8 cellular contexts compared by ENCODE assay signal in genomic region chr10:70578371-70578947, GRCh38. TPM values are rescaled to one million over a fixed set of nuclear protein-coding genes. Genes with fewer than 3 reads are reported as not detected.
A peak's percentile ranks its signal among the peaks of the same experiment; 100 is the strongest.
DNase-seq lines count a peak whose midpoint lies in the region; ATAC-seq and TF ChIP-seq lines count a peak whose summit lies in the region.

No MANE protein-coding gene starts in this region.

- peak overlapping the region in 1 of 4 donors; percentile 39 for H3K27ac ChIP-seq in Peyer's patch

- H3K4me1 Mint-ChIP-seq in naive thymus-derived CD8-positive, alpha-beta T cell = peaks cover 34 to 61% (median 48%) of the 10 kb centered on the region in 4 donors

- TF ChIP-seq POLR2A in Peyer's patch (IDR thresholded peaks at IDR 0.05) = no peak

- H3K36me3 ChIP-seq in Peyer's patch = no peaks in the 10 kb centered on the region

- POLR2A ChIA-PET in naive thymus-derived CD8-positive, alpha-beta T cell (lab: Charles Lee) = interaction anchor here (0.8 to 1.5 kb wide), 5 partner anchors 12 to 24 kb away, joined by 3 to 6 read pairs (median 3); partner anchors contain the start of gene PRF1

- no peak overlapping the region for H3K4me3 ChIP-seq in Peyer's patch

- peak overlapping the region; percentile 16 to 66 (median 56) for H3K4me3 Mint-ChIP-seq in naive thymus-derived CD8-positive, alpha-beta T cell

- peak overlapping the region; percentile 11 to 94 (median 90) for H3K27ac Mint-ChIP-seq in naive thymus-derived CD8-positive, alpha-beta T cell

- H3K4me1 ChIP-seq in Peyer's patch = peaks cover 0 to 19% (median 11%) of the 10 kb centered on the region in 4 donors

- no peaks in the 10 kb centered on the region for H3K9me3 ChIP-seq in Peyer's patch

- peaks cover 0 to 2% (median 0%) of the 10 kb centered on the region in 9 donors for H3K9me3 Mint-ChIP-seq in naive thymus-derived CD8-positive, alpha-beta T cell

- DNase-seq in Peyer's patch (peak in 2 of 3 donors; percentile 57 to 76), DMS153 treated with DMSO at 0.1 percent for 48 hours (lab: John Stamatoyannopoulos, UW; ENCODE audit: unreplicated experiment) (no peak), left lobe of liver (ENCODE audit: low spot score) (no peak), inferior parietal cortex (ENCODE audit: extremely low spot score) (no peak)
- peak; percentile 80 for DNase-seq in activated effector memory CD4-positive, alpha-beta T cell treated with anti-CD3 and anti-CD28 coated beads, Interleukin-2, amount 50 U/mL, for 16 hours
- DNase-seq in naive thymus-derived CD8-positive, alpha-beta T cell = peak in 9 of 10 donors; percentile 57 to 92 (median 82)

- ATAC-seq in GM18909 (IDR thresholded peaks at IDR 0.05; ENCODE audit: poor library complexity, unreplicated experiment) = peak; percentile 52
- peak; percentile 61 for ATAC-seq in HG03066 (IDR thresholded peaks at IDR 0.05; ENCODE audit: low read depth, unreplicated experiment)
- peak; percentile 94 to 97 for ATAC-seq in naive thymus-derived CD8-positive, alpha-beta T cell
- ATAC-seq in left lobe of liver = no peak

- no peak for TF ChIP-seq CTCF in Peyer's patch (IDR thresholded peaks at IDR 0.05)

- no peaks in the 10 kb centered on the region for H3K27me3 Mint-ChIP-seq in naive thymus-derived CD8-positive, alpha-beta T cell

- H3K27me3 ChIP-seq in Peyer's patch = no peaks in the 10 kb centered on the region

- no peaks in the 10 kb centered on the region for H3K36me3 Mint-ChIP-seq in naive thymus-derived CD8-positive, alpha-beta T cell

RNA-seq across cellular contexts. Expression of gene PRF1, which starts 24.1 kb away (rescaled TPM):
- 10 to 100 TPM in 1 of 4 donors, 1 to 10 TPM in 3; 4.6 to 12.4 (median 6.3) TPM for total RNA-seq in Peyer's patch
- 10 to 100 TPM; 14.7 to 16.8 TPM for total RNA-seq in naive thymus-derived CD8-positive, alpha-beta T cell
- polyA plus RNA-seq in naive thymus-derived CD8-positive, alpha-beta T cell = 100 to 1,000 TPM in 1 of 3 donors, 10 to 100 TPM in 2; 58.3 to 435 (median 84.3) TPM
- 1.1 TPM for total RNA-seq in left lobe of liver

Comparison
In these comparisons a context has a peak if more than half of its experiments do, and no peak if none do; other contexts are left out.
1. DNase-seq: peak in Peyer's patch (2 of 3), activated effector memory CD4-positive, alpha-beta T cell treated with anti-CD3 and anti-CD28 coated beads, Interleukin-2, amount 50 U/mL, for 16 hours (single experiment) and naive thymus-derived CD8-positive, alpha-beta T cell (9 of 10); none in DMS153 treated with DMSO at 0.1 percent for 48 hours (single experiment), left lobe of liver (single experiment) and inferior parietal cortex (single experiment).